27 cellular contexts compared by ENCODE assay signal in genomic region chr2:127681976-127682857, GRCh38. TPM values are rescaled to one million over a fixed set of nuclear protein-coding genes. Genes with fewer than 3 reads are reported as not detected.
DNase-seq lines count a peak whose midpoint lies in the region; ATAC-seq and TF ChIP-seq lines count a peak whose summit lies in the region.
"Had no signal": no experiment of that assay in that cellular context is flagged by ENCODE, and none has a peak within 500 bp of the region (broad histone marks: within the 10 kb centered on the region; RNA-seq: fewer than 3 reads in every experiment).

No MANE protein-coding gene starts in this region.

- H2AFZ ChIP-seq in GM23338 = peak overlapping the region; percentile 43; the same call in 1 of the 2 replicates
- H2AFZ ChIP-seq: PC-9 had no signal

- DNase-seq in AG08396 (ENCODE audit: low spot score) (peak; percentile 1), GM23338 (ENCODE audit: low spot score) (no peak), chondrocyte (ENCODE audit: low spot score) (no peak), osteocyte (ENCODE audit: extremely low spot score, unreplicated experiment) (no peak), epidermal melanocyte (ENCODE audit: insufficient read length, low spot score) (no peak), GM20000 (ENCODE audit: low spot score) (no peak), glomerular visceral epithelial cell (ENCODE audit: extremely low spot score) (no peak)
- DNase-seq: activated CD4-positive, CD25-positive, alpha-beta regulatory T cell treated with anti-CD3 and anti-CD28 coated beads, Interleukin-2, amount 50 U/mL, for 72 hours; activated CD8-positive, alpha-beta T cell treated with anti-CD3 and anti-CD28 coated beads for 36 hours; activated gamma-delta T cell; activated naive CD8-positive, alpha-beta T cell treated with anti-CD3 and anti-CD28 coated beads, Interleukin-2, amount 50 U/mL, for 24 hours; brain microvascular endothelial cell; CD4-positive, alpha-beta T cell; DMS 273 treated with DMSO at 0.1 percent for 48 hours; effector memory CD8-positive, alpha-beta T cell; esophagus squamous epithelium; mesendoderm; NCI-H1105 treated with DMSO at 0.1 percent for 48 hours; NCI-H2081 treated with DMSO at 0.1 percent for 48 hours; PC-9; SHP77; small intestine; stimulated activated CD4-positive, alpha-beta T cell treated with anti-CD3 and anti-CD28 coated beads, Interleukin-2, amount 100 ng/mL, for 24 hours; T-cell had no signal

- no peak overlapping the region for H3K27ac Mint-ChIP-seq in GM23338
- H3K27ac Mint-ChIP-seq in chondrocyte (ENCODE audit: unreplicated experiment) = peak overlapping the region; percentile 59
- peak overlapping the region; percentile 51 for H3K27ac Mint-ChIP-seq in osteocyte (ENCODE audit: unreplicated experiment)
- H3K27ac Mint-ChIP-seq: activated CD8-positive, alpha-beta T cell treated with anti-CD3 and anti-CD28 coated beads for 36 hours; activated naive CD8-positive, alpha-beta T cell treated with anti-CD3 and anti-CD28 coated beads, Interleukin-2, amount 50 U/mL, for 24 hours; CD4-positive, alpha-beta T cell; effector memory CD8-positive, alpha-beta T cell; T-cell had no signal

- no peaks in the 10 kb centered on the region for H3K36me3 ChIP-seq in GM23338 (ENCODE audit: insufficient read depth)
- H3K36me3 ChIP-seq: brain microvascular endothelial cell, esophagus squamous epithelium, neutrophil, prostate gland had no signal

- H3K36me3 Mint-ChIP-seq in GM23338 (ENCODE audit: low read depth) (no peaks in the 10 kb centered on the region), chondrocyte (ENCODE audit: low read depth) (no peaks in the 10 kb centered on the region), osteocyte (ENCODE audit: unreplicated experiment) (no peaks in the 10 kb centered on the region)
- H3K36me3 Mint-ChIP-seq: T-cell had no signal

- H3K4me3 ChIP-seq in GM23338 = no peak overlapping the region
- H3K4me3 ChIP-seq: PC-9 had no signal

- no peaks in the 10 kb centered on the region for H3K79me2 ChIP-seq in GM23338 (replicated peaks; ENCODE audit: insufficient read depth)

- H3K4me3 Mint-ChIP-seq in GM23338 (no peak overlapping the region), chondrocyte (ENCODE audit: unreplicated experiment) (no peak overlapping the region), osteocyte (ENCODE audit: unreplicated experiment) (no peak overlapping the region)
- H3K4me3 Mint-ChIP-seq: activated CD8-positive, alpha-beta T cell treated with anti-CD3 and anti-CD28 coated beads for 36 hours; activated naive CD8-positive, alpha-beta T cell treated with anti-CD3 and anti-CD28 coated beads, Interleukin-2, amount 50 U/mL, for 24 hours; CD4-positive, alpha-beta T cell; effector memory CD8-positive, alpha-beta T cell; T-cell had no signal

- TF ChIP-seq CTCF in GM23338 (conservative IDR thresholded peaks at IDR 0.05; ENCODE audit: low read depth in 2 of 2) (no peak), chondrocyte (IDR thresholded peaks at IDR 0.05) (no peak), osteocyte (IDR thresholded peaks at IDR 0.05) (no peak), GM20000 (IDR thresholded peaks at IDR 0.05; ENCODE audit: extremely low read depth, missing control alignments) (no peak)

- peaks cover 9% of the 10 kb centered on the region; the same call in 1 of the 2 replicates for H3K27me3 ChIP-seq in GM23338 (ENCODE audit: insufficient read depth)
- H3K27me3 ChIP-seq: brain microvascular endothelial cell had no signal

- no peaks in the 10 kb centered on the region for H3F3A ChIP-seq in GM23338 (replicated peaks; ENCODE audit: low read depth)

- H3K9me2 ChIP-seq in GM23338 (ENCODE audit: insufficient read depth) = no peaks in the 10 kb centered on the region

- H3K27me3 Mint-ChIP-seq in GM23338 (ENCODE audit: insufficient read depth, low read depth, poor library complexity) (peaks cover 10% of the 10 kb centered on the region), chondrocyte (ENCODE audit: low read depth) (no peaks in the 10 kb centered on the region), osteocyte (ENCODE audit: unreplicated experiment) (no peaks in the 10 kb centered on the region)

- no peak overlapping the region for H3K4me2 ChIP-seq in GM23338
- H3K4me2 ChIP-seq: PC-9 had no signal

- H3K27ac ChIP-seq in GM23338 (ENCODE audit: low read depth) = no peak overlapping the region; the same call in 1 of the 2 replicates
- H3K27ac ChIP-seq: brain microvascular endothelial cell, neutrophil, PC-9, prostate gland had no signal

- no peak for ATAC-seq in GM23338
- ATAC-seq: activated CD8-positive, alpha-beta T cell treated with anti-CD3 and anti-CD28 coated beads for 36 hours; activated naive CD8-positive, alpha-beta T cell treated with anti-CD3 and anti-CD28 coated beads, Interleukin-2, amount 50 U/mL, for 24 hours; effector memory CD8-positive, alpha-beta T cell; T-cell had no signal

- H3K4me1 Mint-ChIP-seq in GM23338 (peaks cover 2% of the 10 kb centered on the region; the same call in 1 of the 3 replicates), chondrocyte (ENCODE audit: low read depth) (peaks cover 30% of the 10 kb centered on the region), osteocyte (ENCODE audit: unreplicated experiment) (peaks cover 26% of the 10 kb centered on the region)
- H3K4me1 Mint-ChIP-seq: activated naive CD8-positive, alpha-beta T cell treated with anti-CD3 and anti-CD28 coated beads, Interleukin-2, amount 50 U/mL, for 24 hours had no signal

- H3K4me1 ChIP-seq in GM23338 (ENCODE audit: insufficient read depth) = no peaks in the 10 kb centered on the region
- H3K4me1 ChIP-seq: prostate gland had no signal

- H3K9me3 Mint-ChIP-seq in GM23338 = no peaks in the 10 kb centered on the region
- no peaks in the 10 kb centered on the region for H3K9me3 Mint-ChIP-seq in chondrocyte (ENCODE audit: low read depth)
- no peaks in the 10 kb centered on the region for H3K9me3 Mint-ChIP-seq in osteocyte (ENCODE audit: unreplicated experiment)
- H3K9me3 Mint-ChIP-seq: activated CD8-positive, alpha-beta T cell treated with anti-CD3 and anti-CD28 coated beads for 36 hours; activated naive CD8-positive, alpha-beta T cell treated with anti-CD3 and anti-CD28 coated beads, Interleukin-2, amount 50 U/mL, for 24 hours; CD4-positive, alpha-beta T cell; effector memory CD8-positive, alpha-beta T cell; T-cell had no signal

- H4K20me1 ChIP-seq in GM23338 (replicated peaks; ENCODE audit: insufficient read depth) = no peaks in the 10 kb centered on the region

TF ChIP-seq in GM23338, 12 proteins besides CTCF, POLR2A, EP300 and RAD21 (continues in another document):
- TF ChIP-seq ZNF114 (CRISPR knock-in tag; IDR thresholded peaks at IDR 0.05) = no peak
- TF ChIP-seq NANOG (IDR thresholded peaks at IDR 0.05; ENCODE audit: borderline replicate concordance) = no peak
- no peak for TF ChIP-seq ZNF331 (CRISPR knock-in tag; IDR thresholded peaks at IDR 0.05; ENCODE audit: low read depth)

RNA-seq across cellular contexts. Expression of gene LIMS2, which starts 6.9 kb away (rescaled TPM):
- 1.3 and 1.6 TPM in 2 replicates for total RNA-seq in GM23338 (2014; rRNA removed; shearing (Covaris generic))
- 2.6 and 3.5 TPM in 2 replicates for polyA plus RNA-seq in GM23338 (2016; fragmentation: Nextera tagmentation; extraction: Ambion mirVana)
- 75.3 to 173 TPM (median 171 TPM) in 3 replicates for total RNA-seq in chondrocyte
- total RNA-seq in osteocyte = 49.3 and 51.0 TPM in 2 replicates
- total RNA-seq: NCI-H460 had no signal

RNA-seq across cellular contexts. Expression of gene SFT2D3, which starts 19.1 kb away (rescaled TPM):
- 13.4 and 13.7 TPM in 2 replicates for total RNA-seq in GM23338 (2014; rRNA removed; shearing (Covaris generic))
- polyA plus RNA-seq in GM23338 (2016; fragmentation: Nextera tagmentation; extraction: Ambion mirVana) = not detected in 2 replicates
- total RNA-seq in chondrocyte (5.1 to 7.2 TPM (median 7.1 TPM) in 3 replicates), osteocyte (7.5 and 8.4 TPM in 2 replicates)

RNA-seq across cellular contexts. Expression of gene GPR17, which starts 36.3 kb away (rescaled TPM):
- total RNA-seq in GM23338 (2014; rRNA removed; shearing (Covaris generic)) = not detected in 2 replicates
- polyA plus RNA-seq in GM23338 (2016; fragmentation: Nextera tagmentation; extraction: Ambion mirVana) = not detected in 2 replicates
- total RNA-seq in chondrocyte (not detected in 3 replicates), osteocyte (not detected in 2 replicates)
- total RNA-seq: activated CD8-positive, alpha-beta T cell treated with anti-CD3 and anti-CD28 coated beads for 36 hours; CD4-positive, alpha-beta T cell; esophagus squamous epithelium; NCI-H460; PC-9; prostate gland; T-cell had no signal

Comparison
In these comparisons a context has a peak if more than half of its experiments do, and no peak if none do; other contexts are left out.
1. RNA of gene LIMS2, which starts 6.9 kb away (total RNA-seq): 75.3 to 173 TPM in chondrocyte and 49.3 to 51.0 TPM in osteocyte; 1.3 to 1.6 TPM in GM23338; every median in the first group is over 10 times any median in the second.